18 cellular contexts compared by ENCODE assay signal in the genomic region with DNA sequence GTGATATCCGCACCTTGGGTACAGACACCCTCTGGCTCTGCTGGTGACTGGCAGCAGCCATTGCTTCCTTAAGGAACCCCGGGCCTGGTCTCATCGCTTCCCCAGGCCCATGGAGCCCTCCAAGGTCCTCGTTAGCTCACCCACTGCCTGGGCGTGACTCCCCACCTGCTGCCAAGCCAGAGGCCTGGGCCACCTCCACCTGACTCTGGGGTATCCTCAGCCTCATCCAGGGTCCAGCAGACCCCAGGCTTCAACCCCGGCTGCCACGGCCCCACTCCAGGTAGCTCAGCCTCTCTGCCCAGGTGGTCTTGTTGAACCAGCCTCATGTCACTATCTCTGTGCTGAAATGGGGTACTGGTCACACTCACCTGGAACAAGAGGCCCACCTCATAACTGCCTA.
A peak's percentile ranks its signal among the peaks of the same experiment; 100 is the strongest.
DNase-seq lines count a peak whose midpoint lies in the region; ATAC-seq, FAIRE-seq and TF ChIP-seq lines count a peak whose summit lies in the region.
"Had no signal": no experiment of that assay in that cellular context is flagged by ENCODE, and none has a peak within 500 bp of the region (broad histone marks: within the 10 kb centered on the region; RNA-seq: fewer than 3 reads in every experiment).

No MANE protein-coding gene starts in this region.

- no peak for ATAC-seq in IMR-90 (ENCODE audit: low read depth)
- ATAC-seq: CD8-positive, alpha-beta T cell; HCT116 had no signal

- no peak overlapping the region for H3K23ac ChIP-seq in IMR-90 (ENCODE audit: low read depth, low read length)
- no peak overlapping the region for H3K23ac ChIP-seq in H1 (ENCODE audit: insufficient read length)
- no peak overlapping the region for H3K23ac ChIP-seq in trophoblast cell (ENCODE audit: low read length)

- TF ChIP-seq POLR2A in IMR-90 (IDR thresholded peaks at IDR 0.05; ENCODE audit: low read depth, low read length) (no peak), H1 (IDR thresholded peaks at IDR 0.05; ENCODE audit: control extremely low read depth in 1 of 2, low read depth in 2 of 2, low read length in 2 of 2) (no peak)

- H3K9me3 Mint-ChIP-seq in CD14-positive monocyte = peaks cover 0 to 6% (median under 1%) of the 10 kb centered on the region in 7 donors
- H3K9me3 Mint-ChIP-seq: CD8-positive, alpha-beta T cell; H9 had no signal

- H4K8ac ChIP-seq in IMR-90 (ENCODE audit: low read depth in 2 of 2, low read length in 2 of 2) (no peak overlapping the region), H1 (ENCODE audit: extremely low read depth, insufficient read depth, low read length) (no peak overlapping the region), trophoblast cell (ENCODE audit: low read depth, low read length) (no peak overlapping the region)

- H3K27ac ChIP-seq in IMR-90 (ENCODE audit: insufficient read depth, low read length) (no peak overlapping the region), H1 (ENCODE audit: low read depth, low read length) (no peak overlapping the region), trophoblast cell (ENCODE audit: low read depth, low read length) (no peak overlapping the region)
- H3K27ac ChIP-seq: GM23248 had no signal

- in situ Hi-C loops in IMR-90 (cut with MboI; ENCODE audit: low sequenced_read_pairs) = no loop called here

- no peak overlapping the region for H2BK15ac ChIP-seq in IMR-90 (ENCODE audit: low read depth, low read length)
- peak overlapping the region; percentile 97 for H2BK15ac ChIP-seq in H1 (ENCODE audit: low read length)

- H2AFZ ChIP-seq in IMR-90 (replicated peaks; ENCODE audit: low read length, poor library complexity) (no peak overlapping the region), H1 (ENCODE audit: low read length) (no peak overlapping the region), trophoblast cell (ENCODE audit: insufficient read depth, low read length, poor library complexity) (no peak overlapping the region)
- H2AFZ ChIP-seq: GM23248 had no signal

- TF ChIP-seq RAD21 in IMR-90 (IDR thresholded peaks at IDR 0.05; ENCODE audit: low read length) (no peak), H1 (IDR thresholded peaks at IDR 0.05 in 1 of 2, conservative IDR thresholded peaks at IDR 0.05 in 1 of 2; ENCODE audit: low read depth in 2 of 2, low read length in 2 of 2) (no peak)

- FAIRE-seq in H1 (lab: Jason Lieb, UNC) = no peak
- FAIRE-seq: G401.6, GM12892, GM19239 had no signal

- H3K56ac ChIP-seq in IMR-90 (ENCODE audit: extremely low read depth, insufficient read depth, low read length) (no peak overlapping the region), H1 (replicated peaks; ENCODE audit: insufficient read length, low read depth, low read length) (no peak overlapping the region)

- dilution Hi-C loops in IMR-90 (cut with HindIII; ENCODE audit: low sequenced_read_pairs, unreplicated experiment) = no loop called here

- H3K14ac ChIP-seq in IMR-90 (replicated peaks; ENCODE audit: low read depth, low read length) (no peak overlapping the region), H1 (ENCODE audit: insufficient read length) (no peak overlapping the region), trophoblast cell (ENCODE audit: low read length) (peak overlapping the region; percentile 35)

- H3K4me2 ChIP-seq in IMR-90 (ENCODE audit: low read depth, low read length) (no peak overlapping the region), H1 (ENCODE audit: insufficient read depth in 1 of 2, low read depth in 2 of 2, low read length in 2 of 2) (no peak overlapping the region), trophoblast cell (ENCODE audit: low read length) (no peak overlapping the region)

- H3K9me3 ChIP-seq in IMR-90 (ENCODE audit: control insufficient read depth, insufficient read depth, low read length) (peaks cover 47% of the 10 kb centered on the region), H1 (ENCODE audit: insufficient read depth in 2 of 2, low read depth in 1 of 2, low read length in 1 of 2) (no peaks in the 10 kb centered on the region), trophoblast cell (ENCODE audit: insufficient read depth, low read depth, low read length) (no peaks in the 10 kb centered on the region)
- H3K9me3 ChIP-seq: Caco-2 had no signal

- no peaks in the 10 kb centered on the region; a peak in 1 of 4 replicates for H3K79me2 ChIP-seq in H1 (ENCODE audit: control insufficient read depth in 1 of 2, insufficient read depth in 2 of 2, low read length in 2 of 2)
- peaks cover 2% of the 10 kb centered on the region for H3K79me2 ChIP-seq in trophoblast cell (ENCODE audit: control insufficient read depth, insufficient read depth, low read length, poor library complexity)

- CTCF ChIA-PET in IMR-90 (lab: Yijun Ruan, JAX) (no interaction called here), H1 (lab: Charles Lee; ENCODE audit: partially characterized antibody) (interaction anchor here (1.0 kb wide), 1 partner anchor 169 kb away, joined by 3 read pairs; no protein-coding TSS in a partner anchor)

- POLR2A ChIA-PET in IMR-90 (lab: Charles Lee; ENCODE audit: unreplicated experiment) = no interaction called here
- POLR2A ChIA-PET in H1 (lab: Charles Lee; ENCODE audit: partially characterized antibody) = no interaction called here

- H3K36me3 ChIP-seq in IMR-90 (ENCODE audit: control insufficient read depth, insufficient read depth, low read length) (no peaks in the 10 kb centered on the region), H1 (ENCODE audit: control insufficient read depth in 2 of 4, insufficient read depth in 4 of 4, low read length in 3 of 4) (no peaks in the 10 kb centered on the region), trophoblast cell (ENCODE audit: control insufficient read depth in 1 of 2, insufficient read depth in 2 of 2, low read length in 2 of 2) (no peaks in the 10 kb centered on the region)

- H3K4me3 Mint-ChIP-seq in CD14-positive monocyte = no peak overlapping the region
- H3K4me3 Mint-ChIP-seq: CD4-positive, CD25-positive, alpha-beta regulatory T cell; CD8-positive, alpha-beta T cell; H9 had no signal

- TF ChIP-seq CTCF in CD14-positive monocyte (IDR thresholded peaks at IDR 0.05) (no peak), IMR-90 (conservative IDR thresholded peaks at IDR 0.05; ENCODE audit: low read depth, low read length) (no peak), H1 (IDR thresholded peaks at IDR 0.05; ENCODE audit: control extremely low read depth in 1 of 3, insufficient read depth in 1 of 3, low read depth in 1 of 3, low read length in 3 of 3) (no peak)

- H3K4ac ChIP-seq in IMR-90 (ENCODE audit: low read depth, low read length) (no peak overlapping the region), H1 (replicated peaks; ENCODE audit: insufficient read length, low read depth, low read length) (no peak overlapping the region), trophoblast cell (ENCODE audit: low read depth, low read length) (no peak overlapping the region)

- intact Hi-C loops in CD14-positive monocyte (cut with micrococcal nuclease) = no loop called here
- intact Hi-C loops in IMR-90 (cut with micrococcal nuclease) = no loop called here

- no peak for TF ChIP-seq EP300 in H1 (IDR thresholded peaks at IDR 0.05; ENCODE audit: borderline replicate concordance in 1 of 2, low read depth in 2 of 2, low read length in 2 of 2)

- no peaks in the 10 kb centered on the region for H3K23me2 ChIP-seq in H1 (ENCODE audit: low read depth, low read length)

- H3K27ac Mint-ChIP-seq in CD14-positive monocyte = no peak overlapping the region
- H3K27ac Mint-ChIP-seq: CD4-positive, CD25-positive, alpha-beta regulatory T cell; CD8-positive, alpha-beta T cell; H9 had no signal

- H3K27me3 ChIP-seq in IMR-90 (ENCODE audit: control insufficient read depth, insufficient read depth, low read length) = no peaks in the 10 kb centered on the region
- H3K27me3 ChIP-seq in H1 (replicated peaks in 1 of 4; ENCODE audit: control insufficient read depth in 3 of 4, extremely low read depth in 1 of 4, insufficient read depth in 3 of 4, low read length in 3 of 4) = no peaks in the 10 kb centered on the region
- H3K27me3 ChIP-seq in trophoblast cell (ENCODE audit: insufficient read depth, low read length) = no peaks in the 10 kb centered on the region

- H3K4me1 ChIP-seq in IMR-90 (ENCODE audit: control insufficient read depth, insufficient read depth, low read length) (no peaks in the 10 kb centered on the region), H1 (replicated peaks in 1 of 4; ENCODE audit: control insufficient read depth in 3 of 4, insufficient read depth in 4 of 4, low read length in 3 of 4) (peaks cover 0 to 11% (median 5%) of the 10 kb centered on the region in 4 experiments; a peak in 5 of 7 replicates), trophoblast cell (ENCODE audit: control insufficient read depth in 1 of 2, insufficient read depth in 2 of 2, low read length in 2 of 2) (peaks cover 9 to 21% of the 10 kb centered on the region in 2 experiments)

- H3K4me3 ChIP-seq in IMR-90 (ENCODE audit: insufficient read depth, low read depth, low read length) (no peak overlapping the region), H1 (ENCODE audit: extremely low read depth in 1 of 4, insufficient read depth in 2 of 4, low read depth in 3 of 4, low read length in 4 of 4) (no peak overlapping the region), trophoblast cell (ENCODE audit: low read depth, low read length) (no peak overlapping the region)
- H3K4me3 ChIP-seq: GM23248 had no signal

- H2BK20ac ChIP-seq in IMR-90 (ENCODE audit: low read depth, low read length) = no peak overlapping the region
- peak overlapping the region; percentile 93; the same call in 1 of the 2 replicates for H2BK20ac ChIP-seq in H1 (ENCODE audit: low read length)

- WGBS in IMR-90 (ENCODE audit: extremely low coverage in 2 of 2, insufficient read length in 1 of 2), 2 experiments = 77% methylated on average over 5 of the region's 7 CpGs; no CpG with 5 or more reads in 1 of the 2 experiments
- 91% methylated on average over 7 of the region's 7 CpGs; no CpG with 5 or more reads in 1 of the 2 experiments for WGBS in H1 (ENCODE audit: extremely low coverage in 1 of 2, insufficient coverage in 1 of 2, insufficient read length in 1 of 2, insufficient replicate concordance in 2 of 2, low coverage in 1 of 2, low lambda C conversion rate in 2 of 2, missing lambda C conversion rate in 1 of 2), 2 experiments
- WGBS in trophoblast cell (ENCODE audit: extremely low coverage, insufficient coverage, insufficient read length) = no CpG with 5 or more reads among the region's 7 CpGs

- H3K79me1 ChIP-seq in IMR-90 (ENCODE audit: low read depth in 1 of 2, low read length in 2 of 2) (no peaks in the 10 kb centered on the region), H1 (ENCODE audit: low read depth, low read length) (no peaks in the 10 kb centered on the region), trophoblast cell (ENCODE audit: low read length) (peaks cover 22% of the 10 kb centered on the region)

- H3K9ac ChIP-seq in IMR-90 (ENCODE audit: low read depth, low read length) (no peak overlapping the region), H1 (replicated peaks in 1 of 4; ENCODE audit: extremely low read depth in 1 of 4, low read depth in 3 of 4, low read length in 3 of 4) (no peak overlapping the region), trophoblast cell (ENCODE audit: low read length) (no peak overlapping the region)
- H3K9ac ChIP-seq: GM23248 had no signal

- H3K18ac ChIP-seq in IMR-90 (ENCODE audit: low read depth, low read length) = no peak overlapping the region
- H3K18ac ChIP-seq in H1 (ENCODE audit: extremely low read depth, low read length) = peak overlapping the region; percentile 1; the same call in 1 of the 2 replicates
- peak overlapping the region; percentile 5 for H3K18ac ChIP-seq in trophoblast cell (ENCODE audit: low read length)

- H2BK120ac ChIP-seq in IMR-90 (ENCODE audit: low read depth, low read length) (no peak overlapping the region), H1 (replicated peaks; ENCODE audit: low read depth, low read length) (peak overlapping the region; percentile 28), trophoblast cell (ENCODE audit: insufficient read depth, low read length, poor library complexity) (peak overlapping the region; percentile 14)

- H4K5ac ChIP-seq in IMR-90 (ENCODE audit: low read depth, low read length) (no peak overlapping the region), H1 (ENCODE audit: insufficient read length, low read depth, low read length) (no peak overlapping the region)

- no peaks in the 10 kb centered on the region for H3K9me1 ChIP-seq in IMR-90 (ENCODE audit: insufficient read depth, low read length)

- H3K4me1 Mint-ChIP-seq in CD14-positive monocyte = peaks cover 17% of the 10 kb centered on the region

- H2BK5ac ChIP-seq in IMR-90 (ENCODE audit: low read depth, low read length, poor library complexity, severe bottlenecking) = no peak overlapping the region
- peak overlapping the region; percentile 52; the same call in 1 of the 2 replicates for H2BK5ac ChIP-seq in H1 (ENCODE audit: low read depth, low read length)
- no peak overlapping the region for H2BK5ac ChIP-seq in trophoblast cell (ENCODE audit: low read depth, low read length, poor library complexity)

- BruUV-seq in IMR-90 (replicated peaks; lab: Mats Ljungman, UMichigan) = no TSS peak

- H2BK12ac ChIP-seq in H1 (ENCODE audit: low read depth, low read length) = peak overlapping the region; percentile 80; the same call in 1 of the 2 replicates
- H2BK12ac ChIP-seq in trophoblast cell (ENCODE audit: low read length) = peak overlapping the region; percentile 23

- no peaks in the 10 kb centered on the region for H3K36me3 Mint-ChIP-seq in CD14-positive monocyte
- H3K36me3 Mint-ChIP-seq: CD4-positive, CD25-positive, alpha-beta regulatory T cell; CD8-positive, alpha-beta T cell had no signal

- H2AK5ac ChIP-seq in IMR-90 (ENCODE audit: low read depth, low read length) (no peak overlapping the region), H1 (ENCODE audit: low read depth, low read length) (peak overlapping the region; percentile 53; the same call in 1 of the 2 replicates), trophoblast cell (ENCODE audit: low read length) (peak overlapping the region; percentile 6)

- no peak overlapping the region for H4K12ac ChIP-seq in trophoblast cell (ENCODE audit: low read depth, low read length)

- H2AK9ac ChIP-seq in IMR-90 (replicated peaks; ENCODE audit: low read depth, low read length, poor library complexity) = peak overlapping the region; percentile 28

- DNase-seq in CD14-positive monocyte (ENCODE audit: low spot score) = peak; percentile 34
- no peak for DNase-seq in IMR-90
- DNase-seq in H1 (ENCODE audit: low read depth in 1 of 2, low spot score in 2 of 2) = no peak
- DNase-seq in trophoblast cell = no peak
- DNase-seq in NK-92 (lab: John Stamatoyannopoulos, UW; ENCODE audit: unreplicated experiment) = no peak
- no peak for DNase-seq in NCI-H2081 (lab: John Stamatoyannopoulos, UW)
- DNase-seq: C1 segment of cervical spinal cord; Caco-2; CD4-positive, CD25-positive, alpha-beta regulatory T cell; CD8-positive, alpha-beta T cell; DMS153; DND-41; GM23248; H9 had no signal

- H4K91ac ChIP-seq in IMR-90 (ENCODE audit: insufficient read depth, low read depth, low read length) = no peak overlapping the region
- peak overlapping the region; percentile 34 for H4K91ac ChIP-seq in H1 (replicated peaks; ENCODE audit: insufficient read length, low read length)
- H4K91ac ChIP-seq in trophoblast cell (ENCODE audit: low read depth, low read length) = peak overlapping the region; percentile 17

- peaks cover 0 to 8% (median 1%) of the 10 kb centered on the region in 3 donors for H3K27me3 Mint-ChIP-seq in CD14-positive monocyte (ENCODE audit: low read depth in 3 of 3)
- H3K27me3 Mint-ChIP-seq: CD4-positive, CD25-positive, alpha-beta regulatory T cell had no signal

- no peaks in the 10 kb centered on the region for H4K20me1 ChIP-seq in IMR-90 (ENCODE audit: insufficient read depth, low read length)
- no peaks in the 10 kb centered on the region for H4K20me1 ChIP-seq in H1 (replicated peaks in 1 of 2; ENCODE audit: control insufficient read depth in 1 of 2, insufficient read depth in 2 of 2, low read length in 2 of 2)
